In the genomic region with DNA sequence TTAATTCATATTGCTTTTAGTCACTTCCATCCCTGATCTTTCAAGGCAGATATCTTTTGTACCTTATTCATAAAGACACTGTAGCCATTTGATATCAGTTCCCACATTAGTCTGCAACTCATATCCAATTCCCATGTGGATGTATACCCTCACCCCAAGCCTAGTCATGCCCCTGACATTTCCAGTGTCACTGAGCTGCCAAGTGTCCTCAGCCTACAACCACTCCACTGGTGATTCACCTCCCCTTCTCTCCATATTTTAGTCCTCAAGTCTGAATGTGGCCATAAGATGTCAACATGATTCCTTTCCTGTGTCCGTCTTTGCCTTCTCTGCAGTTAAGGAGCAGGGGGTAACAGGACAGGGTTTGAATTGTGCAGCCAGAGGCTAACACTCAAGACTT, we compare ENCODE assay signal across 28 cellular contexts.
"Had no signal": no experiment of that assay in that cellular context is flagged by ENCODE, and none has a peak within 500 bp of the region (broad histone marks: within the 10 kb centered on the region; RNA-seq: fewer than 3 reads in every experiment).

No MANE protein-coding gene starts in this region.

- DNase-seq: dorsolateral prefrontal cortex; effector CD4-positive, alpha-beta T cell; foreskin keratinocyte; glutamatergic neuron; heart right ventricle; hippocampal formation; immature natural killer cell; islet precursor cell; kidney glomerular epithelial cell; left colon; left ventricle myocardium superior; lower lobe of right lung; naive thymus-derived CD8-positive, alpha-beta T cell; nephron progenitor cell; right cardiac atrium; sigmoid colon; spleen; stimulated activated CD4-positive, alpha-beta T cell treated with anti-CD3 and anti-CD28 coated beads, Interleukin-4, amount 100 ng/mL, for 4 hours; stimulated activated naive CD8-positive, alpha-beta T cell treated with anti-CD3 and anti-CD28 coated beads, Interleukin-15, Interleukin-2, amounts not matched to agents 100 U/mL and 50 U/mL, for 24 hours; substantia nigra; testis; tibial artery had no signal

- H3K9me3 Mint-ChIP-seq: naive thymus-derived CD8-positive, alpha-beta T cell; nephron progenitor cell; stimulated activated memory B cell treated with anti-CD40 and anti-IgM and Interleukin-4, amounts not matched to agents 10 μg/mL and 1 μg/mL and 100 μg/mL, for 72 hours had no signal

- H3K27ac Mint-ChIP-seq: immature natural killer cell; naive thymus-derived CD8-positive, alpha-beta T cell; nephron progenitor cell; stimulated activated memory B cell treated with anti-CD40 and anti-IgM and Interleukin-4, amounts not matched to agents 10 μg/mL and 1 μg/mL and 100 μg/mL, for 72 hours; type B pancreatic cell had no signal

- H3K4me1 Mint-ChIP-seq: immature natural killer cell; stimulated activated memory B cell treated with anti-CD40 and anti-IgM and Interleukin-4, amounts not matched to agents 10 μg/mL and 1 μg/mL and 100 μg/mL, for 72 hours had no signal

- H3K27ac ChIP-seq: dorsolateral prefrontal cortex, foreskin keratinocyte, heart right ventricle, lower lobe of right lung, neutrophil, prostate gland, sigmoid colon, skin epidermis, spleen, testis, tibial artery had no signal

- H3K4me3 Mint-ChIP-seq: immature natural killer cell; naive thymus-derived CD8-positive, alpha-beta T cell; nephron progenitor cell; stimulated activated memory B cell treated with anti-CD40 and anti-IgM and Interleukin-4, amounts not matched to agents 10 μg/mL and 1 μg/mL and 100 μg/mL, for 72 hours; type B pancreatic cell had no signal

- H3K36me3 Mint-ChIP-seq: immature natural killer cell; naive thymus-derived CD8-positive, alpha-beta T cell; stimulated activated memory B cell treated with anti-CD40 and anti-IgM and Interleukin-4, amounts not matched to agents 10 μg/mL and 1 μg/mL and 100 μg/mL, for 72 hours; type B pancreatic cell had no signal

- H3K9me3 ChIP-seq: heart right ventricle, lower lobe of right lung, neutrophil, prostate gland, sigmoid colon, spleen, testis, tibial artery had no signal

- H3K4me1 ChIP-seq: foreskin keratinocyte, prostate gland, testis had no signal

- H3K4me3 ChIP-seq: dorsolateral prefrontal cortex, heart right ventricle, lower lobe of right lung, prostate gland, sigmoid colon, skin epidermis, spleen, testis, tibial artery had no signal

- ATAC-seq: foreskin keratinocyte; left colon; left ventricle myocardium superior; naive thymus-derived CD8-positive, alpha-beta T cell; right cardiac atrium; stimulated activated memory B cell treated with anti-CD40 and anti-IgM and Interleukin-4, amounts not matched to agents 10 μg/mL and 1 μg/mL and 100 μg/mL, for 72 hours; stimulated activated naive CD8-positive, alpha-beta T cell treated with anti-CD3 and anti-CD28 coated beads, Interleukin-15, Interleukin-2, amounts not matched to agents 100 U/mL and 50 U/mL, for 24 hours had no signal

- H3K27me3 ChIP-seq: heart right ventricle, sigmoid colon, spleen, testis, tibial artery had no signal

- H3K36me3 ChIP-seq: heart right ventricle, lower lobe of right lung, neutrophil, prostate gland, sigmoid colon, spleen, tibial artery had no signal

- FAIRE-seq: colon had no signal
